In genomic region chr14:82528011-82528410, GRCh38 we compare ENCODE assay signal across 22 cellular contexts.
"Had no signal": no experiment of that assay in that cellular context is flagged by ENCODE, and none has a peak within 500 bp of the region (broad histone marks: within the 10 kb centered on the region; RNA-seq: fewer than 3 reads in every experiment).

No MANE protein-coding gene starts in this region.

- H3K27me3 Mint-ChIP-seq: activated B cell treated with CpG ODN at 0.5 μM for 24 hours; central memory CD8-positive, alpha-beta T cell; effector memory CD8-positive, alpha-beta T cell; stimulated activated naive B cell treated with anti-CD40 and anti-IgM and Interleukin-4, amounts not matched to agents 10 μg/mL and 1 μg/mL and 100 μg/mL, for 72 hours had no signal

- H3K4me1 Mint-ChIP-seq: activated B cell treated with CpG ODN at 0.5 μM for 24 hours; central memory CD8-positive, alpha-beta T cell; immature natural killer cell; nephron; stimulated activated naive B cell treated with anti-CD40 and anti-IgM and Interleukin-4, amounts not matched to agents 10 μg/mL and 1 μg/mL and 100 μg/mL, for 72 hours had no signal

- ATAC-seq: activated CD8-positive, alpha-beta T cell treated with anti-CD3 and anti-CD28 coated beads, Interleukin-2, amount 10 ng/mL, durations not matched to agents 7 days and 5 days; effector memory CD8-positive, alpha-beta T cell; foreskin keratinocyte; right cardiac atrium; stimulated activated naive B cell treated with anti-CD40 and anti-IgM and Interleukin-4, amounts not matched to agents 10 μg/mL and 1 μg/mL and 100 μg/mL, for 72 hours had no signal

- H3K27me3 ChIP-seq: brain microvascular endothelial cell, foreskin keratinocyte, thyroid gland had no signal

- H3K9me3 ChIP-seq: prostate gland, thyroid gland had no signal

- H3K4me1 ChIP-seq: foreskin keratinocyte, prostate gland, thyroid gland had no signal

- DNase-seq: activated B cell treated with CpG ODN at 0.5 μM for 24 hours; activated CD4-positive, alpha-beta T cell treated with anti-CD3 and anti-CD28 coated beads for 48 hours; activated CD8-positive, alpha-beta memory T cell treated with anti-CD3 and anti-CD28 coated beads, Interleukin-2, amount 50 U/mL, for 4 hours; activated CD8-positive, alpha-beta T cell treated with anti-CD3 and anti-CD28 coated beads, Interleukin-2, amount 10 ng/mL, durations not matched to agents 7 days and 5 days; activated gamma-delta T cell; activated T-cell treated with anti-CD3 and anti-CD28 coated beads, Interleukin-2, amount 50 U/mL, for 48 hours; anterior cingulate cortex; brain microvascular endothelial cell; dermis blood vessel endothelial cell; effector memory CD8-positive, alpha-beta T cell; foreskin keratinocyte; immature natural killer cell; occipital lobe; right cardiac atrium; stimulated activated CD4-positive, alpha-beta T cell treated with anti-CD3 and anti-CD28 coated beads, Interleukin-15, amount 100 ng/mL, for 24 hours; stimulated activated CD4-positive, alpha-beta T cell treated with anti-CD3 and anti-CD28 coated beads, Interleukin-4, amount 100 ng/mL, for 1 hour; stimulated activated naive B cell treated with anti-CD40 and anti-IgM and Interleukin-4, amounts not matched to agents 10 μg/mL and 1 μg/mL and 100 μg/mL, for 72 hours; thyroid gland had no signal

- H3K4me3 Mint-ChIP-seq: activated B cell treated with CpG ODN at 0.5 μM for 24 hours; activated CD8-positive, alpha-beta T cell treated with anti-CD3 and anti-CD28 coated beads, Interleukin-2, amount 10 ng/mL, durations not matched to agents 7 days and 5 days; central memory CD8-positive, alpha-beta T cell; effector memory CD8-positive, alpha-beta T cell; immature natural killer cell; nephron; stimulated activated naive B cell treated with anti-CD40 and anti-IgM and Interleukin-4, amounts not matched to agents 10 μg/mL and 1 μg/mL and 100 μg/mL, for 72 hours had no signal

- H3K4me3 ChIP-seq: prostate gland, skin epidermis, thyroid gland had no signal

- H3K27ac ChIP-seq: brain microvascular endothelial cell, foreskin keratinocyte, prostate gland, skin epidermis, thyroid gland had no signal

- H3K36me3 ChIP-seq: brain microvascular endothelial cell, prostate gland, thyroid gland had no signal

- H3K9me3 Mint-ChIP-seq: nephron had no signal

- H3K27ac Mint-ChIP-seq: activated B cell treated with CpG ODN at 0.5 μM for 24 hours; activated CD8-positive, alpha-beta T cell treated with anti-CD3 and anti-CD28 coated beads, Interleukin-2, amount 10 ng/mL, durations not matched to agents 7 days and 5 days; effector memory CD8-positive, alpha-beta T cell; immature natural killer cell; nephron; stimulated activated naive B cell treated with anti-CD40 and anti-IgM and Interleukin-4, amounts not matched to agents 10 μg/mL and 1 μg/mL and 100 μg/mL, for 72 hours had no signal

- H3K36me3 Mint-ChIP-seq: immature natural killer cell; stimulated activated naive B cell treated with anti-CD40 and anti-IgM and Interleukin-4, amounts not matched to agents 10 μg/mL and 1 μg/mL and 100 μg/mL, for 72 hours had no signal
